14 cellular contexts compared by ENCODE assay signal in genomic region chr11:15897211-15897960, GRCh38.
DNase-seq lines count a peak whose midpoint lies in the region; ATAC-seq and TF ChIP-seq lines count a peak whose summit lies in the region.
"Had no signal": no experiment of that assay in that cellular context is flagged by ENCODE, and none has a peak within 500 bp of the region (broad histone marks: within the 10 kb centered on the region; RNA-seq: fewer than 3 reads in every experiment).

No MANE protein-coding gene starts in this region.

- ATAC-seq in HG03342 (IDR thresholded peaks at IDR 0.05; ENCODE audit: unreplicated experiment), result no peak
- ATAC-seq: GM23338 had no signal

- DNase-seq in AG09309 (ENCODE audit: low read depth), result peak; percentile 7
- DNase-seq in HS-5 (ENCODE audit: low read depth), result peak; percentile 50
- peak; percentile 73 for DNase-seq in amniotic epithelial cell (ENCODE audit: low read depth)
- DNase-seq in left kidney (ENCODE audit: low read depth, low spot score), result peak; percentile 92
- no peak for DNase-seq in activated CD4-positive, alpha-beta T cell treated with anti-CD3 and anti-CD28 coated beads for 1 hour
- no peak for DNase-seq in activated T-cell treated with anti-CD3 and anti-CD28 coated beads for 4 hours
- no peak for DNase-seq in GM19238 (ENCODE audit: insufficient read length, low spot score)
- DNase-seq: activated CD4-positive, alpha-beta T cell treated with anti-CD3 and anti-CD28 coated beads, Interleukin-2, amount 10 ng/mL, durations not matched to agents 7 days and 5 days; activated naive CD4-positive, alpha-beta T cell treated with Interleukin-2 at 50 U/mL for 16 hours; colonic mucosa; SK-N-SH had no signal

- no peak for TF ChIP-seq CTCF in AG09309 (IDR thresholded peaks at IDR 0.05; ENCODE audit: control insufficient read depth, insufficient read depth, low read depth, low read length, missing control alignments)

- H3K4me3 ChIP-seq in AG09309 (ENCODE audit: control insufficient read depth, low read depth, low read length), result no peak overlapping the region
- H3K4me3 ChIP-seq: colonic mucosa, GM23338, thoracic aorta had no signal

Comparison
In these comparisons a context has a peak if more than half of its experiments do, and no peak if none do; other contexts are left out.
1. DNase-seq: peak in AG09309 (single experiment), HS-5 (single experiment), amniotic epithelial cell (single experiment) and left kidney (single experiment); none in activated CD4-positive, alpha-beta T cell treated with anti-CD3 and anti-CD28 coated beads for 1 hour (single experiment), activated T-cell treated with anti-CD3 and anti-CD28 coated beads for 4 hours (single experiment) and GM19238 (single experiment).